Comparison of ENCODE assay signal across 21 cellular contexts in the genomic region with DNA sequence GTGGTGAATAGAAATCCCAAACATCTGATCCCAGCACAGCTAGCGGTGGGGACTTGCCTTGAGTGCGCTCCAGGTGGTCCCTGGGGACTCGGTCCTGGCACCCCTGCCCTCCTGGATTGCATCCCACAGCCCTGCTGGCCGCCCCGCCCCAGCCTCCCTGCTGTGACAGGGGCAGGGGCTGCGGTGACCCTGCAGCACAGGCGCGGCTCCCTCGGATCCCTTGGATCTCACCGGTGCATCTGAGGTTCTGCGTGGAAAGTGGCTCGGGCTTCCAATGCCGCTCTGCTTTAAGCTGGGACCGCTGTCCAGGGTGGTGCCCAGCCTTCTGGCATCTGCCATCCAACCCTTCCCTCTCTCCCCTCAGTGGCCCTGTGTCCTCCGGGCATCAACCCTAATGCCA. TPM values are rescaled to one million over a fixed set of nuclear protein-coding genes. Genes with fewer than 3 reads are reported as not detected.
A peak's percentile ranks its signal among the peaks of the same experiment; 100 is the strongest.
DNase-seq lines count a peak whose midpoint lies in the region; ATAC-seq and TF ChIP-seq lines count a peak whose summit lies in the region.
"Had no signal": no experiment of that assay in that cellular context is flagged by ENCODE, and none has a peak within 500 bp of the region (broad histone marks: within the 10 kb centered on the region; RNA-seq: fewer than 3 reads in every experiment).

No MANE protein-coding gene starts in this region.

- H3K9me3 ChIP-seq in lower lobe of right lung (no peaks in the 10 kb centered on the region), spleen (no peaks in the 10 kb centered on the region)
- H3K9me3 ChIP-seq: SJSA1 had no signal

- intact Hi-C loops in cardiac septum (cut with DNase I) = no loop called here
- intact Hi-C loops in Right ventricle myocardium inferior (cut with DNase I) = no loop called here
- intact Hi-C loops in lower lobe of right lung (cut with DNase I) = no loop called here
- intact Hi-C loops in spleen (cut with DNase I; ENCODE audit: low total_unique reads) = no loop called here

- peak; percentile 46 for DNase-seq in cardiac septum (ENCODE audit: low spot score)
- no peak for DNase-seq in Right ventricle myocardium inferior (ENCODE audit: missing footprints)
- peak; percentile 42 for DNase-seq in ecto neural progenitor cell (ENCODE audit: low spot score)
- peak; percentile 24 for DNase-seq in lower lobe of right lung
- peak; percentile 53 for DNase-seq in spleen
- no peak for DNase-seq in occipital lobe (lab: John Stamatoyannopoulos, UW)
- DNase-seq in GM10248 (ENCODE audit: extremely low spot score) = no peak
- no peak for DNase-seq in D341Med (ENCODE audit: low spot score)
- DNase-seq: 8988T; Calu3; CD8-positive, alpha-beta memory T cell; DMS53; GF-D8; HCEC 1CT; NCI-H1105 treated with DMSO at 0.1 percent for 48 hours; NCI-H2029 treated with DMSO at 0.1 percent for 48 hours; NCI-H226; NCI-H524; NCI-H82 had no signal

- POLR2A ChIA-PET in GM10248 (lab: Yijun Ruan, JAX) = no interaction called here

- no peak overlapping the region for H3K4me3 ChIP-seq in lower lobe of right lung
- no peak overlapping the region for H3K4me3 ChIP-seq in spleen
- H3K4me3 ChIP-seq: SJSA1 had no signal

- ATAC-seq in Right ventricle myocardium inferior (no peak), lower lobe of right lung (no peak)
- ATAC-seq: Panc1 had no signal

- TF ChIP-seq CTCF in lower lobe of right lung (IDR thresholded peaks at IDR 0.05) (no peak), spleen (IDR thresholded peaks at IDR 0.05 in 8 of 11, conservative IDR thresholded peaks at IDR 0.05 in 3 of 11) (no peak), GM10248 (IDR thresholded peaks at IDR 0.05; ENCODE audit: control extremely low read depth, extremely low read depth, low read depth, missing control alignments) (no peak)

- H3K27me3 ChIP-seq in lower lobe of right lung (ENCODE audit: low read depth) (no peaks in the 10 kb centered on the region), spleen (replicated peaks in 1 of 7) (no peaks in the 10 kb centered on the region)
- H3K27me3 ChIP-seq: SJSA1 had no signal

- CTCF ChIA-PET in GM10248 (lab: Yijun Ruan, JAX) = interaction anchor here (1.9 kb wide), 1 partner anchor 17 kb away, joined by 5 read pairs; no protein-coding TSS in a partner anchor

- H3K4me1 ChIP-seq in lower lobe of right lung (no peaks in the 10 kb centered on the region), spleen (no peaks in the 10 kb centered on the region)
- H3K4me1 ChIP-seq: SJSA1 had no signal

- H3K36me3 ChIP-seq in lower lobe of right lung = peaks cover 17% of the 10 kb centered on the region
- H3K36me3 ChIP-seq in spleen = peaks cover 0 to 80% (median 14%) of the 10 kb centered on the region in 6 donors

- no peak for TF ChIP-seq POLR2A in spleen (IDR thresholded peaks at IDR 0.05)

- WGBS in spleen, 5 donors = 86 to 98% (median 96%) methylated on average over 9 to 15 of the region's 15 CpGs

- H3K27ac ChIP-seq in lower lobe of right lung = no peak overlapping the region
- no peak overlapping the region for H3K27ac ChIP-seq in spleen
- H3K27ac ChIP-seq: SJSA1 had no signal

RNA-seq across cellular contexts. Expression of gene ANKRD9, which starts 16.0 kb away (rescaled TPM):
- total RNA-seq in cardiac septum (137 TPM), Right ventricle myocardium inferior (148 TPM), lower lobe of right lung (19.5 TPM), spleen (10 to 100 TPM in 6 of 7 donors, 1 to 10 TPM in 1; 8.6 to 24.0 (median 15.7) TPM), occipital lobe (5.9 TPM)
- polyA plus RNA-seq in spleen = 1 to 10 TPM; 2.2 to 4.9 (median 2.3) TPM

Comparison
In these comparisons a context has a peak if more than half of its experiments do, and no peak if none do; other contexts are left out.
1. DNase-seq: peak in cardiac septum (single experiment), ecto neural progenitor cell (single experiment), lower lobe of right lung (single experiment) and spleen (single experiment); none in Right ventricle myocardium inferior (single experiment), occipital lobe (single experiment), GM10248 (single experiment) and D341Med (single experiment).